Comparison of ENCODE assay signal across 19 cellular contexts in the genomic region with DNA sequence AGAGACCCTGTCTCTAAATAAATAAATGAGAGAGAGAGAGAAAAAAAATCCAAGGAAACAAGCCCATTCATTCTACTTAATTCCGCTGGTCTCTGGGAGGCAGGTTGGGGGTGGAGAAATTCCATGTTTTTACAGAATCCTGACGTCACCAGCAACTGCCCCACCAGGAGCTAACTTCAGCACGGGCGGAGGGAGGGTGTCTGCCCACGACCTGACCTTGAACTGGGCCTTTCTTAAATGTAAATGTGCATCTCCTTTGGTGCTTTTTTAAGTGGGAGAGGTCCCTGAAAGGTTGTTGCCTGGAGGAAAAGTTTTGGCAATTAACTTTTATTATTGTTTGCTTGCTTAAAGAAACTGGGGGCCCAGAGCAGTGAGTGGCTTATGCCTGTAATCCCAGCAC. TPM values are rescaled to one million over a fixed set of nuclear protein-coding genes. Genes with fewer than 3 reads are reported as not detected.
DNase-seq lines count a peak whose midpoint lies in the region; ATAC-seq and TF ChIP-seq lines count a peak whose summit lies in the region.
"Had no signal": no experiment of that assay in that cellular context is flagged by ENCODE, and none has a peak within 500 bp of the region (broad histone marks: within the 10 kb centered on the region; RNA-seq: fewer than 3 reads in every experiment).

No MANE protein-coding gene starts in this region.

- H2BK120ac ChIP-seq in neuronal stem cell (ENCODE audit: low read depth, low read length) = no peak overlapping the region

- H3K4me3 Mint-ChIP-seq in T-helper 1 cell treated with Interleukin-12 subunit alpha and Interleukin-12 subunit beta and Interleukin-4 antibody, amounts not matched to agents 30 μg/mL and 1 μg/mL, for 36 hours = no peak overlapping the region
- no peak overlapping the region for H3K4me3 Mint-ChIP-seq in HFFc6
- no peak overlapping the region for H3K4me3 Mint-ChIP-seq in central memory CD8-positive, alpha-beta T cell
- H3K4me3 Mint-ChIP-seq in type B pancreatic cell = no peak overlapping the region

- H3K9me3 Mint-ChIP-seq in T-helper 1 cell treated with Interleukin-12 subunit alpha and Interleukin-12 subunit beta and Interleukin-4 antibody, amounts not matched to agents 30 μg/mL and 1 μg/mL, for 36 hours = no peaks in the 10 kb centered on the region
- H3K9me3 Mint-ChIP-seq in HFFc6 (no peaks in the 10 kb centered on the region), type B pancreatic cell (no peaks in the 10 kb centered on the region)
- H3K9me3 Mint-ChIP-seq in central memory CD8-positive, alpha-beta T cell = no peaks in the 10 kb centered on the region

- H3K36me3 ChIP-seq in neuronal stem cell (replicated peaks in 1 of 2; ENCODE audit: control insufficient read depth in 2 of 2, insufficient read depth in 2 of 2, low read length in 2 of 2) = no peaks in the 10 kb centered on the region
- H3K36me3 ChIP-seq in mucosa of descending colon (ENCODE audit: low read depth) = no peaks in the 10 kb centered on the region
- H3K36me3 ChIP-seq: colonic mucosa, thyroid gland had no signal

- H3K4me2 ChIP-seq in neuronal stem cell (ENCODE audit: insufficient read depth, low read length, poor library complexity, severe bottlenecking) = no peak overlapping the region

- no peaks in the 10 kb centered on the region for H3K27me3 Mint-ChIP-seq in T-helper 1 cell treated with Interleukin-12 subunit alpha and Interleukin-12 subunit beta and Interleukin-4 antibody, amounts not matched to agents 30 μg/mL and 1 μg/mL, for 36 hours (ENCODE audit: low read depth)
- H3K27me3 Mint-ChIP-seq in HFFc6 (ENCODE audit: insufficient read depth) (no peaks in the 10 kb centered on the region; the same call in 1 of the 2 replicates), type B pancreatic cell (no peaks in the 10 kb centered on the region)
- H3K27me3 Mint-ChIP-seq in central memory CD8-positive, alpha-beta T cell = no peaks in the 10 kb centered on the region

- no peak overlapping the region for H4K8ac ChIP-seq in neuronal stem cell (ENCODE audit: low read depth, low read length)

- no CpG with 5 or more reads among the region's 5 CpGs for WGBS in neuronal stem cell (ENCODE audit: extremely low coverage in 2 of 2, insufficient read length in 2 of 2, insufficient replicate concordance in 1 of 2), 2 donors

- no peak overlapping the region for H2BK5ac ChIP-seq in neuronal stem cell (ENCODE audit: low read length)

- no peak overlapping the region for H2AK5ac ChIP-seq in neuronal stem cell (ENCODE audit: low read depth, low read length)

- H2AFZ ChIP-seq in neuronal stem cell (ENCODE audit: low read length) = no peak overlapping the region

- H3K4me1 ChIP-seq in neuronal stem cell (ENCODE audit: control insufficient read depth in 2 of 2, insufficient read depth in 1 of 2, low read depth in 1 of 2, low read length in 2 of 2) = no peaks in the 10 kb centered on the region
- peaks cover 3% of the 10 kb centered on the region for H3K4me1 ChIP-seq in mucosa of descending colon (ENCODE audit: low read depth)
- H3K4me1 ChIP-seq: Caco-2, colonic mucosa had no signal

- ATAC-seq in central memory CD8-positive, alpha-beta T cell (replicated peaks; ENCODE audit: extremely low read depth, poor library complexity, severe bottlenecking) = no peak
- ATAC-seq in mucosa of descending colon (no peak), HG02885 (IDR thresholded peaks at IDR 0.05; ENCODE audit: poor library complexity, unreplicated experiment) (no peak)
- ATAC-seq: left lobe of liver, right cardiac atrium had no signal

- peak overlapping the region; percentile 76 for H3K27ac Mint-ChIP-seq in T-helper 1 cell treated with Interleukin-12 subunit alpha and Interleukin-12 subunit beta and Interleukin-4 antibody, amounts not matched to agents 30 μg/mL and 1 μg/mL, for 36 hours
- H3K27ac Mint-ChIP-seq in HFFc6 = peak overlapping the region; percentile 69
- peak overlapping the region; percentile 83 for H3K27ac Mint-ChIP-seq in central memory CD8-positive, alpha-beta T cell (ENCODE audit: low read depth)
- no peak overlapping the region for H3K27ac Mint-ChIP-seq in type B pancreatic cell

- TF ChIP-seq CTCF in HFFc6 (IDR thresholded peaks at IDR 0.05) (no peak), type B pancreatic cell (conservative IDR thresholded peaks at IDR 0.05) (no peak), mucosa of descending colon (IDR thresholded peaks at IDR 0.05) (no peak)

- no peak overlapping the region for H3K9ac ChIP-seq in neuronal stem cell (ENCODE audit: low read depth, low read length, poor library complexity)

- H3K18ac ChIP-seq in neuronal stem cell (ENCODE audit: low read length) = no peak overlapping the region

- peaks cover 5% of the 10 kb centered on the region for H3K36me3 Mint-ChIP-seq in T-helper 1 cell treated with Interleukin-12 subunit alpha and Interleukin-12 subunit beta and Interleukin-4 antibody, amounts not matched to agents 30 μg/mL and 1 μg/mL, for 36 hours (ENCODE audit: low read depth)
- no peaks in the 10 kb centered on the region for H3K36me3 Mint-ChIP-seq in HFFc6 (ENCODE audit: low read depth)
- H3K36me3 Mint-ChIP-seq in central memory CD8-positive, alpha-beta T cell (ENCODE audit: insufficient read depth) = peaks cover 12% of the 10 kb centered on the region
- H3K36me3 Mint-ChIP-seq in type B pancreatic cell = no peaks in the 10 kb centered on the region

- no peak overlapping the region for H3K4ac ChIP-seq in neuronal stem cell (ENCODE audit: low read length)

- H3K4me3 ChIP-seq in neuronal stem cell (ENCODE audit: low read length in 2 of 2) (no peak overlapping the region), mucosa of descending colon (no peak overlapping the region)
- H3K4me3 ChIP-seq: colonic mucosa, thyroid gland had no signal

- peaks cover 45% of the 10 kb centered on the region for H3K4me1 Mint-ChIP-seq in T-helper 1 cell treated with Interleukin-12 subunit alpha and Interleukin-12 subunit beta and Interleukin-4 antibody, amounts not matched to agents 30 μg/mL and 1 μg/mL, for 36 hours (ENCODE audit: low read depth)
- H3K4me1 Mint-ChIP-seq in HFFc6 (ENCODE audit: low read depth) (peaks cover 58% of the 10 kb centered on the region), type B pancreatic cell (ENCODE audit: unreplicated experiment) (peaks cover 5% of the 10 kb centered on the region)
- H3K4me1 Mint-ChIP-seq in central memory CD8-positive, alpha-beta T cell = peaks cover 65% of the 10 kb centered on the region

- H3K27me3 ChIP-seq in neuronal stem cell (ENCODE audit: control insufficient read depth in 3 of 3, insufficient read depth in 3 of 3, low read depth in 1 of 3, low read length in 3 of 3) = no peaks in the 10 kb centered on the region
- H3K27me3 ChIP-seq: colonic mucosa, thyroid gland had no signal

- peak overlapping the region; percentile 63 for H3K14ac ChIP-seq in neuronal stem cell (ENCODE audit: low read length)

- H2BK15ac ChIP-seq in neuronal stem cell (ENCODE audit: low read length) = no peak overlapping the region

- no peak overlapping the region for H4K91ac ChIP-seq in neuronal stem cell (ENCODE audit: low read depth, low read length, poor library complexity)

- no peaks in the 10 kb centered on the region for H3K79me1 ChIP-seq in neuronal stem cell (ENCODE audit: low read depth, low read length)

- H3K23ac ChIP-seq in neuronal stem cell (ENCODE audit: low read depth, low read length, poor library complexity) = no peak overlapping the region

- DNase-seq in T-helper 1 cell (no peak), HFFc6 (no peak), neuronal stem cell (ENCODE audit: low spot score) (no peak), type B pancreatic cell (ENCODE audit: extremely low spot score, unreplicated experiment) (no peak), mucosa of descending colon (no peak)
- no peak for DNase-seq in central memory CD8-positive, alpha-beta T cell (ENCODE audit: low spot score in 2 of 2)
- DNase-seq: activated CD4-positive, CD25-positive, alpha-beta regulatory T cell treated with anti-CD3 and anti-CD28 coated beads, Interleukin-2, amount 50 U/mL, for 72 hours; Caco-2; colonic mucosa; erythroblast; KG1; NCI-H226; right cardiac atrium; stimulated activated CD4-positive, alpha-beta T cell treated with anti-CD3 and anti-CD28 coated beads, Interleukin-2, amount 100 ng/mL, for 24 hours; thyroid gland had no signal

- no peak overlapping the region for H3K27ac ChIP-seq in neuronal stem cell (replicated peaks; ENCODE audit: low read length)
- H3K27ac ChIP-seq: 22Rv1, colonic mucosa had no signal

- intact Hi-C loops in mucosa of descending colon (cut with DNase I, micrococcal nuclease) = no loop called here

- H2BK12ac ChIP-seq in neuronal stem cell (ENCODE audit: low read length) = no peak overlapping the region

- H3K9me3 ChIP-seq in neuronal stem cell (replicated peaks in 1 of 2; ENCODE audit: control insufficient read depth in 2 of 2, insufficient read depth in 1 of 2, low read depth in 1 of 2, low read length in 2 of 2) = no peaks in the 10 kb centered on the region
- H3K9me3 ChIP-seq in mucosa of descending colon = no peaks in the 10 kb centered on the region
- H3K9me3 ChIP-seq: Caco-2, colonic mucosa, thyroid gland had no signal

RNA-seq across cellular contexts. Expression of a gene that starts 15.5 kb away (rescaled TPM):
- total RNA-seq in HFFc6 (2021; fragmentation: NEBNext Ultra II Directional; extraction: Animal tissue kit (Norgen Biotek cat#: 25700)) = 10 to 100 TPM; 26.4 to 36.8 (median 32.4) TPM
- 0.13 TPM for polyA plus RNA-seq in neuronal stem cell (2013, experiment 1 of 2)
- polyA plus RNA-seq in neuronal stem cell (2013, experiment 2 of 2) = 0.12 TPM
- total RNA-seq in type B pancreatic cell (ENCODE audit: low replicate concordance) = 1.4 and 2.1 TPM in 2 replicates
- total RNA-seq in mucosa of descending colon = 10 to 100 TPM in 2 of 3 donors, 1 to 10 TPM in 1; 8.1 to 29.5 (median 23.4) TPM
